ENCODE assay signal across 8 cellular contexts in genomic region chr6:30326446-30327231, GRCh38. TPM values are rescaled to one million over a fixed set of nuclear protein-coding genes. Genes with fewer than 3 reads are reported as not detected.
DNase-seq lines count a peak whose midpoint lies in the region; ATAC-seq and TF ChIP-seq lines count a peak whose summit lies in the region.

Gene TRIM39 (plus strand): TSS chr6:30326927. CDS start chr6:30329318, 2,391 bp downstream.

- no peak for TF ChIP-seq CTCF in GM06990 (IDR thresholded peaks at IDR 0.05; ENCODE audit: insufficient read depth, low read length, poor library complexity, severe bottlenecking)
- TF ChIP-seq CTCF in HFFc6 (IDR thresholded peaks at IDR 0.05) = no peak
- TF ChIP-seq CTCF in NB4 (IDR thresholded peaks at IDR 0.05; ENCODE audit: low read depth, low read length) = no peak
- no peak for TF ChIP-seq CTCF in suprapubic skin (IDR thresholded peaks at IDR 0.05)

- H3K27ac ChIP-seq in suprapubic skin = peak within 1 kb of the TSS; percentile 97

- H3K4me3 ChIP-seq in GM06990 (replicated peaks; ENCODE audit: low read depth, low read length) (peak within 1 kb of the TSS; percentile 97), NB4 (ENCODE audit: low read depth, low read length) (peak within 1 kb of the TSS; percentile 94), suprapubic skin (peak within 1 kb of the TSS; percentile 92)

- peak; percentile 90 for DNase-seq in GM06990 (ENCODE audit: extremely low read depth, insufficient read length)
- peak; percentile 83 for DNase-seq in HFFc6
- peak; percentile 88 for DNase-seq in NB4 (ENCODE audit: low read depth)
- peak; percentile 91 for DNase-seq in activated naive CD4-positive, alpha-beta T cell treated with anti-CD3 and anti-CD28 coated beads, Interleukin-2, amount 50 U/mL, for 16 hours
- DNase-seq in germinal center (ENCODE audit: low spot score) = peak; percentile 89
- peak; percentile 83 for DNase-seq in occipital lobe (lab: John Stamatoyannopoulos, UW)
- DNase-seq in suprapubic skin (ENCODE audit: low spot score in 2 of 2) = peak; percentile 92

- peak; percentile 86 for ATAC-seq in SK-N-SH treated with all-trans-retinoic acid at 6 μM for 48 hours

- peaks cover 30% of the 10 kb centered on the region for H3K36me3 Mint-ChIP-seq in HFFc6 (ENCODE audit: low read depth)

- peak within 1 kb of the TSS; percentile 98 for H3K27ac Mint-ChIP-seq in HFFc6

- H3K36me3 ChIP-seq in GM06990 (ENCODE audit: control insufficient read depth, insufficient read depth, low read length) (peaks cover 6% of the 10 kb centered on the region), suprapubic skin (peaks cover 23% of the 10 kb centered on the region)

- no peak for TF ChIP-seq EP300 in suprapubic skin (IDR thresholded peaks at IDR 0.05)

- WGBS in suprapubic skin = 0% methylated on average over 21 of the region's 94 CpGs

- no peaks in the 10 kb centered on the region for H3K9me3 ChIP-seq in suprapubic skin

- H3K4me3 Mint-ChIP-seq in HFFc6 = peak within 1 kb of the TSS; percentile 95

- H3K27me3 ChIP-seq in GM06990 (replicated peaks; ENCODE audit: control insufficient read depth, insufficient read depth, low read length) (no peaks in the 10 kb centered on the region), suprapubic skin (no peaks in the 10 kb centered on the region)

- peak; percentile 57 for TF ChIP-seq POLR2A in NB4 (IDR thresholded peaks at IDR 0.05; ENCODE audit: extremely low read depth, insufficient read length)
- TF ChIP-seq POLR2A in suprapubic skin (IDR thresholded peaks at IDR 0.05) = peak; percentile 31 to 84

- H3K27me3 Mint-ChIP-seq in HFFc6 (ENCODE audit: insufficient read depth) = no peaks in the 10 kb centered on the region; the same call in none of the 2 replicates

- peaks cover 52% of the 10 kb centered on the region for H3K4me1 Mint-ChIP-seq in HFFc6 (ENCODE audit: low read depth)

- H3K9me3 Mint-ChIP-seq in HFFc6 = no peaks in the 10 kb centered on the region

- peaks cover 30% of the 10 kb centered on the region for H3K4me1 ChIP-seq in suprapubic skin

TF ChIP-seq in SK-N-SH treated with all-trans-retinoic acid at 6 μM for 48 hours, 23 proteins besides CTCF, POLR2A, EP300 and RAD21:
- TF ChIP-seq CSDC2 (CRISPR knock-in tag; IDR thresholded peaks at IDR 0.05) (no peak), ZNF8 (CRISPR knock-in tag; IDR thresholded peaks at IDR 0.05) (peak; percentile 12; the same call in 1 of the 2 replicates), ZC3H10 (CRISPR knock-in tag; IDR thresholded peaks at IDR 0.05) (0 out of 2 replicates have a peak, but pooled peaks have one; percentile 11)
TF ChIP-seq in SK-N-SH treated with all-trans-retinoic acid at 6 μM for 48 hours: peak in this region for 2.

RNA-seq across cellular contexts. Expression of gene TRIM39, which starts in this region (rescaled TPM):
- 10 to 100 TPM in 4 of 6 experiments, 1 to 10 TPM in 2; 8.7 to 12.2 (median 10.8) TPM for total RNA-seq in HFFc6 (2021; fragmentation: NEBNext Ultra II Directional; extraction: Animal tissue kit (Norgen Biotek cat#: 25700))
- total RNA-seq in occipital lobe (10.0 TPM), suprapubic skin (10 to 100 TPM in 2 of 4 donors, 1 to 10 TPM in 2; 6.6 to 17.8 (median 9.2) TPM)

Comparison
In these comparisons a context has a peak if more than half of its experiments do, and no peak if none do; other contexts are left out.
1. Peak in every context shown above with its lines: DNase-seq, ATAC-seq, H3K4me3 ChIP-seq and H3K27ac ChIP-seq.